In genomic region chr1:40564506-40564905, GRCh38 we compare ENCODE assay signal across 25 cellular contexts.
"Had no signal": no experiment of that assay in that cellular context is flagged by ENCODE, and none has a peak within 500 bp of the region (broad histone marks: within the 10 kb centered on the region; RNA-seq: fewer than 3 reads in every experiment).

No MANE protein-coding gene starts in this region.

- DNase-seq: hippocampal formation; immature natural killer cell; kidney; left colon; left lung; lower lobe of right lung; mammary epithelial cell; mesenchymal stem cell; naive thymus-derived CD8-positive, alpha-beta T cell; ovary; retina; right cardiac atrium; stimulated activated CD4-positive, alpha-beta T cell treated with anti-CD3 and anti-CD28 coated beads, Interleukin-12 subunit alpha, Interleukin-12 subunit beta, amount 100 ng/mL, for 4 hours; stimulated activated CD4-positive, alpha-beta T cell treated with anti-CD3 and anti-CD28 coated beads, Interleukin-15, amount 100 ng/mL, for 24 hours; stimulated activated CD4-positive, alpha-beta T cell treated with anti-CD3 and anti-CD28 coated beads, Interleukin-4, amount 100 ng/mL, for 24 hours; stimulated activated naive CD4-positive, alpha-beta T cell; tibial artery; trophoblast cell; upper lobe of right lung; uterus had no signal

- H3K4me3 ChIP-seq: left lung, lower lobe of right lung, ovary, skin epidermis, suprapubic skin, thoracic aorta, tibial artery, upper lobe of right lung, uterus had no signal

- H3K36me3 ChIP-seq: left lung, lower lobe of right lung, ovary, suprapubic skin, thoracic aorta, tibial artery, upper lobe of right lung, uterus had no signal

- ATAC-seq: left lung; lower lobe of right lung; naive thymus-derived CD8-positive, alpha-beta T cell; right cardiac atrium; sciatic nerve; stimulated activated effector memory CD8-positive, alpha-beta T cell treated with anti-CD3 and anti-CD28 coated beads, Interleukin-12 subunit alpha, Interleukin-12 subunit beta, amount 100 ng/mL, for 72 hours; upper lobe of right lung had no signal

- H3K9me3 ChIP-seq: left lung, lower lobe of right lung, ovary, suprapubic skin, thoracic aorta, tibial artery, upper lobe of right lung, uterus had no signal

- H3K27me3 ChIP-seq: left lung, ovary, suprapubic skin, tibial artery, upper lobe of right lung, uterus had no signal

- H3K4me1 ChIP-seq: left lung, lower lobe of right lung, suprapubic skin, tibial artery, upper lobe of right lung, uterus had no signal

- H3K27ac ChIP-seq: left lung, lower lobe of right lung, ovary, skin epidermis, suprapubic skin, thoracic aorta, tibial artery, upper lobe of right lung, uterus had no signal
